17 cellular contexts compared by ENCODE assay signal in genomic region chr9:112360047-112360804, GRCh38. TPM values are rescaled to one million over a fixed set of nuclear protein-coding genes. Genes with fewer than 3 reads are reported as not detected.
DNase-seq lines count a peak whose midpoint lies in the region; ATAC-seq and TF ChIP-seq lines count a peak whose summit lies in the region.
"Had no signal": no experiment of that assay in that cellular context is flagged by ENCODE, and none has a peak within 500 bp of the region (broad histone marks: within the 10 kb centered on the region; RNA-seq: fewer than 3 reads in every experiment).

No MANE protein-coding gene starts in this region.

- peak overlapping the region in 1 of 2 donors; percentile 36 for H3K4me3 Mint-ChIP-seq in activated T-cell treated with anti-CD3 and anti-CD28 coated beads, Interleukin-2, amount 50 U/mL, for 72 hours
- H3K4me3 Mint-ChIP-seq: mesothelial cell of epicardium had no signal

- DNase-seq in activated T-cell treated with anti-CD3 and anti-CD28 coated beads, Interleukin-2, amount 50 U/mL, for 72 hours: no peak
- DNase-seq in activated T-cell treated with anti-CD3 and anti-CD28 coated beads, Interleukin-2, amount 50 U/mL, for 48 hours: no peak
- DNase-seq in RWPE2 (ENCODE audit: low spot score): no peak
- DNase-seq in epithelial cell of prostate (ENCODE audit: low read depth, low spot score): peak; percentile 33
- no peak for DNase-seq in stimulated activated naive CD8-positive, alpha-beta T cell treated with anti-CD3 and anti-CD28 coated beads, Interleukin-15, Interleukin-2, amounts not matched to agents 100 U/mL and 50 U/mL, for 24 hours
- DNase-seq in A673 (ENCODE audit: low spot score): no peak
- no peak for DNase-seq in activated CD4-positive, alpha-beta T cell treated with anti-CD3 and anti-CD28 coated beads, Interleukin-2, amount 50 U/mL, for 4 hours
- DNase-seq: AML-193; erythroblast; H7; NCI-H526 treated with DMSO at 0.1 percent for 48 hours; posterior cingulate gyrus; stimulated activated CD4-positive, alpha-beta T cell treated with anti-CD3 and anti-CD28 coated beads, Interleukin-2, amount 100 ng/mL, for 24 hours had no signal

- H3K4me3 ChIP-seq in RWPE2 (ENCODE audit: severe bottlenecking) (no peak overlapping the region), A673 (ENCODE audit: low read depth, low read length, poor library complexity, severe bottlenecking) (no peak overlapping the region)
- H3K4me3 ChIP-seq: cardiac muscle cell, vagina had no signal

- intact Hi-C loops in A673 (cut with micrococcal nuclease; ENCODE audit: unreplicated experiment): loop anchor here (2.0 to 10.0 kb wide), 3 partner anchors 263 to 598 kb away; no protein-coding TSS in a partner anchor

- H3K36me3 ChIP-seq in RWPE2 (ENCODE audit: low read depth) (no peaks in the 10 kb centered on the region), A673 (ENCODE audit: insufficient read depth, low read length, poor library complexity, severe bottlenecking) (no peaks in the 10 kb centered on the region)
- H3K36me3 ChIP-seq: cardiac muscle cell, vagina had no signal

- H3K9me3 Mint-ChIP-seq in activated T-cell treated with anti-CD3 and anti-CD28 coated beads, Interleukin-2, amount 50 U/mL, for 72 hours: peaks cover 2 to 3% of the 10 kb centered on the region in 2 donors

- no TSS peak for BruUV-seq in A673 (replicated peaks; lab: Mats Ljungman, UMichigan)

- H3K27me3 Mint-ChIP-seq in activated T-cell treated with anti-CD3 and anti-CD28 coated beads, Interleukin-2, amount 50 U/mL, for 72 hours (ENCODE audit: low read depth): peaks cover 9% of the 10 kb centered on the region

- peak; percentile 79 to 86 for ATAC-seq in activated T-cell treated with anti-CD3 and anti-CD28 coated beads, Interleukin-2, amount 50 U/mL, for 72 hours (replicated peaks in 1 of 2)
- peak; percentile 73 for ATAC-seq in RWPE2 (ENCODE audit: low read depth)
- peak; percentile 87 for ATAC-seq in stimulated activated naive CD8-positive, alpha-beta T cell treated with anti-CD3 and anti-CD28 coated beads, Interleukin-15, Interleukin-2, amounts not matched to agents 100 U/mL and 50 U/mL, for 24 hours
- ATAC-seq in GM19324 (IDR thresholded peaks at IDR 0.05; ENCODE audit: low FRiP score, unreplicated experiment): no peak

- H3K27me3 ChIP-seq in RWPE2 (ENCODE audit: insufficient read depth, poor library complexity, severe bottlenecking) (no peaks in the 10 kb centered on the region), A673 (replicated peaks; ENCODE audit: insufficient read depth, low read depth, low read length, poor library complexity) (no peaks in the 10 kb centered on the region)
- H3K27me3 ChIP-seq: cardiac muscle cell, vagina had no signal

- H3K4me1 ChIP-seq in RWPE2 (ENCODE audit: insufficient read depth, poor library complexity, severe bottlenecking) (no peaks in the 10 kb centered on the region), A673 (ENCODE audit: insufficient read depth, low read length, poor library complexity, severe bottlenecking) (peaks cover 5% of the 10 kb centered on the region)
- H3K4me1 ChIP-seq: vagina had no signal

- peaks cover under 1 to 3% of the 10 kb centered on the region in 2 donors for H3K36me3 Mint-ChIP-seq in activated T-cell treated with anti-CD3 and anti-CD28 coated beads, Interleukin-2, amount 50 U/mL, for 72 hours (ENCODE audit: insufficient read depth in 2 of 2)
- H3K36me3 Mint-ChIP-seq: mesothelial cell of epicardium had no signal

- H3K4me1 Mint-ChIP-seq in activated T-cell treated with anti-CD3 and anti-CD28 coated beads, Interleukin-2, amount 50 U/mL, for 72 hours (ENCODE audit: low read depth): peaks cover 31% of the 10 kb centered on the region

- CTCF ChIA-PET in A673 (lab: Charles Lee): interaction anchor here (1.0 to 1.5 kb wide), 4 partner anchors 20 to 272 kb away, joined by 3 read pairs; partner anchors contain the start of gene HSDL2

- H3K9me3 ChIP-seq in RWPE2 (ENCODE audit: severe bottlenecking) (no peaks in the 10 kb centered on the region), A673 (ENCODE audit: low read depth, low read length, poor library complexity, severe bottlenecking) (no peaks in the 10 kb centered on the region)
- H3K9me3 ChIP-seq: vagina had no signal

- H3K27ac Mint-ChIP-seq in activated T-cell treated with anti-CD3 and anti-CD28 coated beads, Interleukin-2, amount 50 U/mL, for 72 hours: no peak overlapping the region
- H3K27ac Mint-ChIP-seq: mesothelial cell of epicardium had no signal

- POLR2A ChIA-PET in A673 (lab: Charles Lee; ENCODE audit: low non-redundant PET): no interaction called here

- TF ChIP-seq CTCF in RWPE2 (IDR thresholded peaks at IDR 0.05; ENCODE audit: poor library complexity, severe bottlenecking): no peak
- no peak for TF ChIP-seq CTCF in A673 (conservative IDR thresholded peaks at IDR 0.05; ENCODE audit: low read depth, low read length)

- H3K27ac ChIP-seq in RWPE2 (ENCODE audit: poor library complexity, severe bottlenecking): peak overlapping the region; percentile 26
- H3K27ac ChIP-seq in epithelial cell of prostate: peak overlapping the region; percentile 39
- H3K27ac ChIP-seq in A673 (ENCODE audit: low read depth, low read length, poor library complexity, severe bottlenecking): no peak overlapping the region
- H3K27ac ChIP-seq: cardiac muscle cell, vagina had no signal

RNA-seq across cellular contexts. Expression of gene HSDL2, which starts 19.7 kb away (rescaled TPM):
- 10 to 100 TPM; 27.3 to 33.1 TPM for total RNA-seq in activated T-cell treated with anti-CD3 and anti-CD28 coated beads, Interleukin-2, amount 50 U/mL, for 72 hours
- total RNA-seq in A673 (2021): 28.2 and 31.2 TPM in 2 replicates

RNA-seq across cellular contexts. Expression of gene PTBP3, which starts 26.8 kb away (rescaled TPM):
- 100 to 1,000 TPM; 125 to 138 TPM for total RNA-seq in activated T-cell treated with anti-CD3 and anti-CD28 coated beads, Interleukin-2, amount 50 U/mL, for 72 hours
- total RNA-seq in A673 (2021): 53.1 and 57.1 TPM in 2 replicates
